Comparison of ENCODE assay signal across 20 cellular contexts in genomic region chr12:4112290-4112689, GRCh38.
DNase-seq lines count a peak whose midpoint lies in the region; ATAC-seq, FAIRE-seq and TF ChIP-seq lines count a peak whose summit lies in the region.
"Had no signal": no experiment of that assay in that cellular context is flagged by ENCODE, and none has a peak within 500 bp of the region (broad histone marks: within the 10 kb centered on the region; RNA-seq: fewer than 3 reads in every experiment).

No MANE protein-coding gene starts in this region.

- no peak for TF ChIP-seq POLR2A in GM12891 (IDR thresholded peaks at IDR 0.05; ENCODE audit: low read depth, low read length)

- peak overlapping the region; percentile 98 for H3K27ac ChIP-seq in RWPE2 (ENCODE audit: poor library complexity, severe bottlenecking)
- no peak overlapping the region for H3K27ac ChIP-seq in lung (ENCODE audit: low read depth in 1 of 2, low read length in 1 of 2)
- H3K27ac ChIP-seq: brain microvascular endothelial cell, C4-2B, lower lobe of right lung had no signal

- TF ChIP-seq CTCF in RWPE2 (IDR thresholded peaks at IDR 0.05; ENCODE audit: poor library complexity, severe bottlenecking) (no peak), lung (IDR thresholded peaks at IDR 0.05; ENCODE audit: control extremely low read depth, extremely low read depth) (no peak)

- no peaks in the 10 kb centered on the region for H3K9me3 Mint-ChIP-seq in activated T-cell treated with anti-CD3 and anti-CD28 coated beads, Interleukin-2, amount 50 U/mL, for 4 hours

- no peaks in the 10 kb centered on the region for H3K9me3 ChIP-seq in RWPE2 (ENCODE audit: severe bottlenecking)
- no peaks in the 10 kb centered on the region for H3K9me3 ChIP-seq in lung (ENCODE audit: control insufficient read depth in 2 of 2, insufficient read depth in 1 of 2, low read length in 1 of 2)
- H3K9me3 ChIP-seq: lower lobe of right lung had no signal

- H3K4me3 Mint-ChIP-seq in activated T-cell treated with anti-CD3 and anti-CD28 coated beads, Interleukin-2, amount 50 U/mL, for 4 hours, result no peak overlapping the region

- no peaks in the 10 kb centered on the region for H3K36me3 Mint-ChIP-seq in activated T-cell treated with anti-CD3 and anti-CD28 coated beads, Interleukin-2, amount 50 U/mL, for 4 hours (ENCODE audit: insufficient read depth)

- H3K27me3 Mint-ChIP-seq in activated T-cell treated with anti-CD3 and anti-CD28 coated beads, Interleukin-2, amount 50 U/mL, for 4 hours (ENCODE audit: low read depth), result no peaks in the 10 kb centered on the region

- H3K4me3 ChIP-seq in RWPE2 (ENCODE audit: severe bottlenecking), result no peak overlapping the region
- H3K4me3 ChIP-seq in lung, result no peak overlapping the region
- H3K4me3 ChIP-seq: lower lobe of right lung had no signal

- WGBS in lung, 2 donors, result 76 to 81% methylated on average over 7 of the region's 7 CpGs

- H3K4me1 ChIP-seq in RWPE2 (ENCODE audit: insufficient read depth, poor library complexity, severe bottlenecking) (peaks cover 52% of the 10 kb centered on the region), lung (ENCODE audit: control insufficient read depth in 2 of 2, insufficient read depth in 2 of 2, low read length in 2 of 2) (no peaks in the 10 kb centered on the region)

- no peak for DNase-seq in activated T-cell treated with anti-CD3 and anti-CD28 coated beads, Interleukin-2, amount 50 U/mL, for 4 hours
- DNase-seq in activated T-cell treated with anti-CD3 and anti-CD28 coated beads, Interleukin-2, amount 50 U/mL, for 48 hours, result no peak
- DNase-seq in GM12891 (ENCODE audit: insufficient read length, low spot score), result no peak
- DNase-seq in RWPE2 (ENCODE audit: low spot score), result no peak
- peak; percentile 11 for DNase-seq in lung (ENCODE audit: low spot score)
- no peak for DNase-seq in NCI-H2196 treated with DMSO at 0.1 percent for 48 hours (lab: John Stamatoyannopoulos, UW; ENCODE audit: unreplicated experiment)
- DNase-seq in central memory CD4-positive, alpha-beta T cell, result no peak
- DNase-seq: hippocampal formation, islet precursor cell, lower lobe of right lung, NCI-H1694, NCI-H748 treated with DMSO at 0.1 percent for 48 hours, OCI-M1, SHP77 treated with DMSO at 0.1 percent for 48 hours had no signal

- ATAC-seq in activated T-cell treated with anti-CD3 and anti-CD28 coated beads, Interleukin-2, amount 50 U/mL, for 4 hours, result peak; percentile 62 to 63
- ATAC-seq in RWPE2 (ENCODE audit: low read depth) (no peak), lung (ENCODE audit: insufficient read depth, low FRiP score) (no peak), GM19328 (IDR thresholded peaks at IDR 0.05; ENCODE audit: unreplicated experiment) (no peak)
- ATAC-seq: lower lobe of right lung, sciatic nerve had no signal

- H3K27me3 ChIP-seq in RWPE2 (ENCODE audit: insufficient read depth, poor library complexity, severe bottlenecking) (no peaks in the 10 kb centered on the region), lung (ENCODE audit: control insufficient read depth, insufficient read depth) (no peaks in the 10 kb centered on the region)
- H3K27me3 ChIP-seq: brain microvascular endothelial cell had no signal

- no peaks in the 10 kb centered on the region for H3K36me3 ChIP-seq in RWPE2 (ENCODE audit: low read depth)
- H3K36me3 ChIP-seq in lung (ENCODE audit: control insufficient read depth in 2 of 2, insufficient read depth in 2 of 2, low read length in 2 of 2), result no peaks in the 10 kb centered on the region
- H3K36me3 ChIP-seq: brain microvascular endothelial cell, lower lobe of right lung had no signal

- FAIRE-seq in GM12891 (lab: Jason Lieb, UNC), result peak; percentile 28
- FAIRE-seq: D721Med, endothelial cell of umbilical vein had no signal

- peaks cover 35% of the 10 kb centered on the region for H3K4me1 Mint-ChIP-seq in activated T-cell treated with anti-CD3 and anti-CD28 coated beads, Interleukin-2, amount 50 U/mL, for 4 hours (ENCODE audit: low read depth)

TF ChIP-seq in GM12891, 5 proteins besides CTCF, POLR2A, EP300 and RAD21:
- TF ChIP-seq POLR2AphosphoS5 (IDR thresholded peaks at IDR 0.05; ENCODE audit: low read depth, low read length), result no peak
- TF ChIP-seq SPI1 (IDR thresholded peaks at IDR 0.05; ENCODE audit: low read depth, low read length), result no peak
- TF ChIP-seq TAF1 (IDR thresholded peaks at IDR 0.05; ENCODE audit: low read depth, low read length), result no peak
- TF ChIP-seq PAX5 (IDR thresholded peaks at IDR 0.05; ENCODE audit: insufficient read depth, low read length, severe bottlenecking), result no peak
- TF ChIP-seq POU2F2 (IDR thresholded peaks at IDR 0.05; ENCODE audit: low read depth, low read length), result no peak

Comparison
In these comparisons a context has a peak if more than half of its experiments do, and no peak if none do; other contexts are left out.
1. ATAC-seq: peak in activated T-cell treated with anti-CD3 and anti-CD28 coated beads, Interleukin-2, amount 50 U/mL, for 4 hours (2 of 2); none in RWPE2 (single experiment), lung (single experiment) and GM19328 (single experiment).